Comparison of ENCODE assay signal across 8 cellular contexts in the genomic region with DNA sequence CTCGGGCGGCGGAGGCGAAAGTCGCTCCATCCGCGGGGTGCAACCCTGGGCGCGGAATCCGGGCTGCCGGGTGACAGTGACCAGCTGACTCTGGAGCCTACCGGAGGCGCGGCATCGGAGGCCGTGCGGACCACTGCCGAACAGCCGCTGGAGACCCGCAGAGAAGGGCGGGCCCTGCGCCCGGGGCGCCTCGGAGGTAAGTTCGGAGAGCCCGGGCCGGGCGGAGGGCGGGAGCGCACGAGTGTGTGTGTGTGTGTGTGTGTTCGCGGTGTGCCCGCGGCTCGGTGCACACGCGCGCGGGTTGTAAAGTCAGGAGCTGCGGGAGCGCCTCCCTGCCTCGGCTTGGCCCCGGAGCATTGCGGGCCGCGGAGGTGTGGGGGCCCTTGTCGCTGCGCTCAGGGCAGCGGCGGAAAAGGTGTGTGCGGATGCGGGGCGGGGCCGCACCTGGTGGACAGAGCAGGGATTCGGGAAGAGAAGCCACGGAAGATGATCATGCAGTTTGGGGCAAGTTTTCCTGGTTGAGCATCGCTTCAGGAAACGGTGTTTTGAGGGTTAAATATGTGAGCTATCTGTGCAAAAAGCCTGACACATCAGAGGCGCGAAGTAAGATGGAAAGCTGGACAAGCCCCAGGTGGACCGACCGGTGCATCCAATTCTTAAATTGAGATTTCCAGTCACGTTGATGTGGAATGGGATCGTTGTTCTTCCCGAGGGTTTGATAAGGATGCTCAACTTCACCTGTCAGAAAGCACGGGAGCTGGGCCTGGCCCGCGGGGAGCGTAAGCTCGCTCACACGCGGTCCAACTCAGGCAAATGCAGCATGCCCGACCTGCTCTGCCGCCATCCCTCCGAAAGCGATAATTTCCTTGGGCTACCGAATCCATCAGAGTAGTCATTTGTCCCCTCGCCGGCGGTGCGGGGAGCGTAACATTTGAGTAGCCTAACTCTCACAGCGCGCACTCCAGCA. TPM values are rescaled to one million over a fixed set of nuclear protein-coding genes. Genes with fewer than 3 reads are reported as not detected.
A peak's percentile ranks its signal among the peaks of the same experiment; 100 is the strongest.
DNase-seq lines count a peak whose midpoint lies in the region; ATAC-seq, FAIRE-seq and TF ChIP-seq lines count a peak whose summit lies in the region.

No MANE protein-coding gene starts in this region.

- H4K20me1 ChIP-seq in HepG2 (ENCODE audit: insufficient read depth, low read length) = 0 out of 2 replicates have a peak, but pooled peaks cover 2% of the 10 kb centered on the region

- peak overlapping the region; percentile 39 to 55 for H3K4me3 ChIP-seq in cardiac fibroblast (replicated peaks in 1 of 2; ENCODE audit: low read depth in 2 of 2, low read length in 2 of 2)
- H3K4me3 ChIP-seq in HepG2 (replicated peaks in 1 of 3; ENCODE audit: insufficient read depth in 1 of 3, low read depth in 2 of 3, low read length in 3 of 3) = peak overlapping the region in 2 of 3 experiments; percentile 16 to 64; a peak in 2 of 6 replicates
- H3K4me3 ChIP-seq in upper lobe of right lung = peak overlapping the region; percentile 26

- DNase-seq in Right ventricle myocardium inferior (ENCODE audit: missing footprints) = no peak
- no peak for DNase-seq in left ventricle myocardium superior
- peak in 1 of 2 donors; percentile 12 for DNase-seq in cardiac fibroblast (ENCODE audit: low read depth in 2 of 2)
- no peak for DNase-seq in HepG2 (ENCODE audit: low spot score)
- no peak for DNase-seq in upper lobe of right lung
- DNase-seq in GM19239 (ENCODE audit: insufficient read length, low spot score) = no peak
- no peak for DNase-seq in DMS153 (lab: John Stamatoyannopoulos, UW)
- no peak for DNase-seq in Ammon's horn (ENCODE audit: low spot score)

- H3K27ac ChIP-seq in HepG2 (ENCODE audit: extremely low read length, insufficient read depth, low read length) (no peak overlapping the region), upper lobe of right lung (no peak overlapping the region)

- intact Hi-C loops in Right ventricle myocardium inferior (cut with DNase I) (no loop called here), left ventricle myocardium superior (cut with micrococcal nuclease) (no loop called here), HepG2 (cut with micrococcal nuclease; ENCODE audit: unreplicated experiment) (loop anchor here (1.0 kb wide), 1 partner anchor 39 kb away; no protein-coding TSS in a partner anchor), upper lobe of right lung (cut with DNase I) (no loop called here)

- 8% methylated on average over 19 of the region's 86 CpGs for WGBS in HepG2 (ENCODE audit: low lambda C conversion rate)

- TF ChIP-seq POLR2A in HepG2 (IDR thresholded peaks at IDR 0.05; ENCODE audit: insufficient read depth in 1 of 2, low read depth in 2 of 2, low read length in 2 of 2) = no peak

- TF ChIP-seq EP300 in HepG2 (IDR thresholded peaks at IDR 0.05; ENCODE audit: low read depth in 2 of 2, low read length in 2 of 2) (no peak), HepG2 (CRISPR knock-in tag; IDR thresholded peaks at IDR 0.05; ENCODE audit: borderline replicate concordance) (no peak)

- BruUV-seq in HepG2 (replicated peaks; lab: Mats Ljungman, UMichigan) = no TSS peak

- 0 out of 2 replicates have a peak, but pooled peaks cover 5% of the 10 kb centered on the region for H3K4me1 ChIP-seq in HepG2 (ENCODE audit: insufficient read depth, low read length)
- peaks cover 10% of the 10 kb centered on the region for H3K4me1 ChIP-seq in upper lobe of right lung

- H3K4me2 ChIP-seq in HepG2 (ENCODE audit: low read depth, low read length) = peak overlapping the region; percentile 58

- H3K27me3 ChIP-seq in HepG2 (ENCODE audit: control insufficient read depth in 1 of 2, insufficient read depth in 2 of 2, low read length in 2 of 2) (peaks cover 7 to 68% of the 10 kb centered on the region in 2 experiments; a peak in 4 of 5 replicates), upper lobe of right lung (peaks cover 71% of the 10 kb centered on the region)

- ATAC-seq in Right ventricle myocardium inferior (peak; percentile 16), left ventricle myocardium superior (no peak), HepG2 (peak; percentile 56), upper lobe of right lung (peak; percentile 12)

- H3K79me2 ChIP-seq in HepG2 (ENCODE audit: insufficient read depth, low read length) = no peaks in the 10 kb centered on the region

- no peaks in the 10 kb centered on the region for H3K9me3 ChIP-seq in HepG2 (ENCODE audit: low read length)
- no peaks in the 10 kb centered on the region for H3K9me3 ChIP-seq in upper lobe of right lung

- no peak; the same call in 1 of the 2 replicates for TF ChIP-seq RAD21 in HepG2 (CRISPR knock-in tag; IDR thresholded peaks at IDR 0.05)

- H3K36me3 ChIP-seq in HepG2 (replicated peaks in 1 of 2; ENCODE audit: control insufficient read depth in 1 of 2, insufficient read depth in 2 of 2, low read length in 2 of 2) = no peaks in the 10 kb centered on the region
- H3K36me3 ChIP-seq in upper lobe of right lung = no peaks in the 10 kb centered on the region

- in situ Hi-C loops in HepG2 (cut with HindIII; ENCODE audit: extremely low pct_ligation_motif_present, low pct_unique_long_range_greater_than_20kb) = no loop called here

- POLR2A ChIA-PET in HepG2 (lab: Yijun Ruan, JAX) = no interaction called here

- H3K9ac ChIP-seq in HepG2 (ENCODE audit: insufficient read depth, low read depth, low read length) = no peak overlapping the region

- H2AFZ ChIP-seq in HepG2 (ENCODE audit: low read length) = no peak overlapping the region

- FAIRE-seq in HepG2 (lab: Jason Lieb, UNC) = no peak
- no peak for FAIRE-seq in GM19239 (lab: Jason Lieb, UNC)

- TF ChIP-seq CTCF in cardiac fibroblast (IDR thresholded peaks at IDR 0.05; ENCODE audit: low read depth, low read length) (no peak), HepG2 (CRISPR knock-in tag; IDR thresholded peaks at IDR 0.05) (no peak), upper lobe of right lung (IDR thresholded peaks at IDR 0.05) (no peak)

- CTCF ChIA-PET in HepG2 (lab: Yijun Ruan, JAX; ENCODE audit: low intra/inter-chr PET ratio, low total read pairs) = interaction anchor here (1.7 kb wide), 1 partner anchor 163 kb away, joined by 4 read pairs; no protein-coding TSS in a partner anchor

RNA-seq across cellular contexts. Expression of a gene that starts 0.5 kb away (rescaled TPM):
- total RNA-seq in Right ventricle myocardium inferior (0.05 TPM), left ventricle myocardium superior (0.07 TPM), HepG2 (2016; rRNA removed; fragmentation: Illumina TruSeq; extraction: Trizol) (0.13 and 0.15 TPM in 2 replicates), upper lobe of right lung (0.26 TPM)
- 0.09 and 0.20 TPM in 2 replicates for total RNA-seq in HepG2 (2016; cell fraction: cytosol; rRNA removed; fragmentation: Illumina TruSeq; extraction: Trizol; ENCODE audit: low read depth)
- total RNA-seq in HepG2 (2016; cell fraction: insoluble cytoplasmic fraction; rRNA removed; fragmentation: Illumina TruSeq; extraction: Trizol) = 0.07 and 0.15 TPM in 2 replicates
- 0.22 and 0.28 TPM in 2 replicates for total RNA-seq in HepG2 (2016; cell fraction: membrane; rRNA removed; fragmentation: Illumina TruSeq; extraction: Trizol)
- total RNA-seq in HepG2 (2016; cell fraction: nucleus; rRNA removed; fragmentation: Illumina TruSeq; extraction: Trizol) = 0.19 and 0.22 TPM in 2 replicates
- polyA plus RNA-seq in HepG2 (2011; rRNA removed) = 0.16 and 0.18 TPM in 2 replicates
- polyA plus RNA-seq in HepG2 (2011; cell fraction: cytosol; rRNA removed) = 0.07 and 0.15 TPM in 2 replicates
- polyA plus RNA-seq in HepG2 (2011; cell fraction: nucleus; rRNA removed) = 0.34 and 0.52 TPM in 2 replicates
- 0.23 and 0.40 TPM in 2 replicates for polyA plus RNA-seq in HepG2 (2012)
- 0.02 TPM in 1 of 2 replicates, not detected in the other for polyA plus RNA-seq in HepG2 (2016; cell fraction: cytosol; fragmentation: Illumina TruSeq; extraction: Trizol; ENCODE audit: low read depth)
- polyA plus RNA-seq in HepG2 (2016; cell fraction: insoluble cytoplasmic fraction; fragmentation: Illumina TruSeq; extraction: Trizol; ENCODE audit: low read depth) = 0.07 and 0.09 TPM in 2 replicates
- polyA plus RNA-seq in HepG2 (2016; cell fraction: membrane; fragmentation: Illumina TruSeq; extraction: Trizol; ENCODE audit: low read depth) = 0.05 and 0.07 TPM in 2 replicates
- 0.18 and 0.19 TPM in 2 replicates for polyA plus RNA-seq in HepG2 (2016; cell fraction: nucleus; fragmentation: Illumina TruSeq; extraction: Trizol; ENCODE audit: insufficient read depth, low read depth)
- 0.24 and 0.87 TPM in 2 replicates for polyA minus RNA-seq in HepG2 (2011; rRNA and poly(A)+ RNA removed; ENCODE audit: low replicate concordance)
- polyA minus RNA-seq in HepG2 (2011; cell fraction: cytosol; rRNA and poly(A)+ RNA removed) = 0.18 and 0.30 TPM in 2 replicates
- 0.50 and 0.64 TPM in 2 replicates for polyA minus RNA-seq in HepG2 (2011; cell fraction: nucleus; rRNA and poly(A)+ RNA removed)
